ENCODE assay signal across 9 cellular contexts in genomic region chr2:101710036-101710689, GRCh38. TPM values are rescaled to one million over a fixed set of nuclear protein-coding genes. Genes with fewer than 3 reads are reported as not detected.
DNase-seq lines count a peak whose midpoint lies in the region; ATAC-seq and TF ChIP-seq lines count a peak whose summit lies in the region.
"Had no signal": no experiment of that assay in that cellular context is flagged by ENCODE, and none has a peak within 500 bp of the region (broad histone marks: within the 10 kb centered on the region; RNA-seq: fewer than 3 reads in every experiment).

No MANE protein-coding gene starts in this region.

- H3K27ac ChIP-seq in WERI-Rb-1 (peak overlapping the region; percentile 31; the same call in 1 of the 2 replicates), foreskin keratinocyte (no peak overlapping the region), substantia nigra (ENCODE audit: low read depth, low read length, poor library complexity, severe bottlenecking) (peak overlapping the region; percentile 60), prostate gland (no peak overlapping the region)

- ATAC-seq in foreskin keratinocyte (peak; percentile 65), HG02981 (IDR thresholded peaks at IDR 0.05; ENCODE audit: unreplicated experiment) (no peak)

- H3K4me3 ChIP-seq in WERI-Rb-1 (ENCODE audit: low read depth, low read length): no peak overlapping the region
- no peak overlapping the region for H3K4me3 ChIP-seq in prostate gland

- peaks cover 65% of the 10 kb centered on the region for H3K4me1 Mint-ChIP-seq in activated CD4-positive, alpha-beta T cell treated with anti-CD3 and anti-CD28 coated beads, Interleukin-2, amount 10 ng/mL, durations not matched to agents 7 days and 5 days

- TF ChIP-seq CTCF in WERI-Rb-1 (IDR thresholded peaks at IDR 0.05; ENCODE audit: low read depth, low read length) (no peak), foreskin keratinocyte (conservative IDR thresholded peaks at IDR 0.05) (no peak), prostate gland (IDR thresholded peaks at IDR 0.05) (no peak)

- H3K4me1 ChIP-seq in foreskin keratinocyte (peaks cover 39% of the 10 kb centered on the region), prostate gland (replicated peaks) (peaks cover 3% of the 10 kb centered on the region)

- DNase-seq in activated CD4-positive, alpha-beta T cell treated with anti-CD3 and anti-CD28 coated beads, Interleukin-2, amount 10 ng/mL, durations not matched to agents 7 days and 5 days: no peak
- DNase-seq in activated CD4-positive, alpha-beta T cell treated with anti-CD3 and anti-CD28 coated beads, Interleukin-2, amount 50 U/mL, for 4 hours: no peak
- DNase-seq in WERI-Rb-1 (no peak), foreskin keratinocyte (peak in 1 of 2 donors; percentile 31), substantia nigra (lab: John Stamatoyannopoulos, UW) (no peak), T1000 (lab: John Stamatoyannopoulos, UW) (no peak), prostate gland (ENCODE audit: low spot score) (no peak)
- DNase-seq: stimulated activated CD4-positive, alpha-beta T cell treated with anti-CD3 and anti-CD28 coated beads, Interleukin-4, amount 100 ng/mL, for 1 hour had no signal

- POLR2A ChIA-PET in activated CD4-positive, alpha-beta T cell treated with anti-CD3 and anti-CD28 coated beads, Interleukin-2, amount 10 ng/mL, durations not matched to agents 7 days and 5 days (lab: Charles Lee): no interaction called here

- H3K27me3 ChIP-seq in WERI-Rb-1 (ENCODE audit: insufficient read depth, low read depth, severe bottlenecking): no peaks in the 10 kb centered on the region
- H3K27me3 ChIP-seq in foreskin keratinocyte: no peaks in the 10 kb centered on the region
- no peaks in the 10 kb centered on the region for H3K27me3 ChIP-seq in prostate gland (replicated peaks; ENCODE audit: insufficient read depth)

- peak overlapping the region; percentile 5 for H3K27ac Mint-ChIP-seq in activated CD4-positive, alpha-beta T cell treated with anti-CD3 and anti-CD28 coated beads, Interleukin-2, amount 10 ng/mL, durations not matched to agents 7 days and 5 days

- CTCF ChIA-PET in activated CD4-positive, alpha-beta T cell treated with anti-CD3 and anti-CD28 coated beads, Interleukin-2, amount 10 ng/mL, durations not matched to agents 7 days and 5 days (lab: Charles Lee): interaction anchor here (0.9 to 1.8 kb wide), 4 partner anchors 13 to 22 kb away, joined by 3 to 6 read pairs (median 4); partner anchors contain the start of gene MAP4K4

- peak overlapping the region; percentile 0 for H3K4me3 Mint-ChIP-seq in activated CD4-positive, alpha-beta T cell treated with anti-CD3 and anti-CD28 coated beads, Interleukin-2, amount 10 ng/mL, durations not matched to agents 7 days and 5 days

- H3K9me3 Mint-ChIP-seq in activated CD4-positive, alpha-beta T cell treated with anti-CD3 and anti-CD28 coated beads, Interleukin-2, amount 10 ng/mL, durations not matched to agents 7 days and 5 days: no peaks in the 10 kb centered on the region

- 42% methylated on average over 3 of the region's 3 CpGs for WGBS in prostate gland

- peaks cover 37% of the 10 kb centered on the region for H3K36me3 Mint-ChIP-seq in activated CD4-positive, alpha-beta T cell treated with anti-CD3 and anti-CD28 coated beads, Interleukin-2, amount 10 ng/mL, durations not matched to agents 7 days and 5 days (ENCODE audit: low read depth)

- no peak for TF ChIP-seq POLR2A in prostate gland (IDR thresholded peaks at IDR 0.05)

- no peaks in the 10 kb centered on the region for H3K9me3 ChIP-seq in WERI-Rb-1 (ENCODE audit: severe bottlenecking)
- H3K9me3 ChIP-seq in prostate gland: no peaks in the 10 kb centered on the region

- intact Hi-C loops in prostate gland (cut with DNase I): no loop called here

- H3K36me3 ChIP-seq in WERI-Rb-1: peaks cover 21% of the 10 kb centered on the region
- no peaks in the 10 kb centered on the region for H3K36me3 ChIP-seq in prostate gland

- no peaks in the 10 kb centered on the region for H3K27me3 Mint-ChIP-seq in activated CD4-positive, alpha-beta T cell treated with anti-CD3 and anti-CD28 coated beads, Interleukin-2, amount 10 ng/mL, durations not matched to agents 7 days and 5 days

RNA-seq across cellular contexts. Expression of gene MAP4K4, which starts 12.7 kb away (rescaled TPM):
- 100 to 1,000 TPM; 129 to 142 TPM for total RNA-seq in activated CD4-positive, alpha-beta T cell treated with anti-CD3 and anti-CD28 coated beads, Interleukin-2, amount 10 ng/mL, durations not matched to agents 7 days and 5 days
- total RNA-seq in foreskin keratinocyte (99.2 and 107 TPM in 2 replicates), prostate gland (100 to 1,000 TPM in 1 of 2 donors, 10 to 100 TPM in 1; 23.6 to 107 TPM)
- polyA plus RNA-seq in foreskin keratinocyte: 40.3 and 41.7 TPM in 2 replicates

Comparison
In these comparisons a context has a peak if more than half of its experiments do, and no peak if none do; other contexts are left out.
1. H3K27ac ChIP-seq: peak in WERI-Rb-1 (single experiment) and substantia nigra (single experiment); none in foreskin keratinocyte (single experiment) and prostate gland (0 of 2).